Comparison of ENCODE assay signal across 8 cellular contexts in genomic region chr20:50572922-50573777, GRCh38.
DNase-seq lines count a peak whose midpoint lies in the region; FAIRE-seq and TF ChIP-seq lines count a peak whose summit lies in the region.

No MANE protein-coding gene starts in this region.

- H3K4me1 ChIP-seq in CD4-positive, alpha-beta memory T cell (ENCODE audit: insufficient read depth, low read length): peaks cover 36% of the 10 kb centered on the region
- peaks cover 13% of the 10 kb centered on the region for H3K4me1 ChIP-seq in ovary (ENCODE audit: insufficient read depth)

- peak overlapping the region; percentile 29 to 93 (median 83) for H3K27ac Mint-ChIP-seq in CD4-positive, alpha-beta memory T cell

- no peak for DNase-seq in CD4-positive, alpha-beta memory T cell
- peak; percentile 94 for DNase-seq in NCI-H2171 treated with DMSO at 0.1 percent for 48 hours (lab: John Stamatoyannopoulos, UW)
- peak in 4 of 10 donors; percentile 54 to 68 (median 58) for DNase-seq in dorsolateral prefrontal cortex
- DNase-seq in ovary: peak; percentile 56 to 73 (median 68)
- no peak for DNase-seq in GM12891 (ENCODE audit: insufficient read length, low spot score)
- DNase-seq in brain microvascular endothelial cell: no peak
- no peak for DNase-seq in NCI-H1436 (lab: John Stamatoyannopoulos, UW)
- DNase-seq in NAMALWA (ENCODE audit: low spot score): no peak

- no peaks in the 10 kb centered on the region for H3K9me3 ChIP-seq in CD4-positive, alpha-beta memory T cell (ENCODE audit: control insufficient read depth in 1 of 2, low read length in 2 of 2)
- H3K9me3 ChIP-seq in ovary: no peaks in the 10 kb centered on the region

- CTCF ChIA-PET in CD4-positive, alpha-beta memory T cell (lab: Charles Lee; ENCODE audit: partially characterized antibody): interaction anchor here (1.2 to 16.4 kb wide), 11 partner anchors 11 to 392 kb away, joined by 3 to 244 read pairs (median 6); partner anchors contain the start of gene CEBPB

- peaks cover 0 to 2% (median 0%) of the 10 kb centered on the region in 8 donors for H3K9me3 Mint-ChIP-seq in CD4-positive, alpha-beta memory T cell

- H3K27me3 Mint-ChIP-seq in CD4-positive, alpha-beta memory T cell: no peaks in the 10 kb centered on the region

- TF ChIP-seq POLR2A in ovary (IDR thresholded peaks at IDR 0.05) (no peak), GM12891 (IDR thresholded peaks at IDR 0.05; ENCODE audit: low read depth, low read length) (no peak)

- intact Hi-C loops in CD4-positive, alpha-beta memory T cell (cut with micrococcal nuclease): no loop called here
- intact Hi-C loops in dorsolateral prefrontal cortex (cut with DNase I): loop anchor here in 1 of 2 donors (10.0 kb wide), 1 partner anchor 178 kb away; no protein-coding TSS in a partner anchor
- intact Hi-C loops in ovary (cut with DNase I): loop anchor here in 3 of 4 donors (5.0 to 10.0 kb wide), 4 partner anchors 46 to 88 kb away; partner anchors contain the start of gene PTPN1 (in 1 of the 3)

- H3K27me3 ChIP-seq in CD4-positive, alpha-beta memory T cell (ENCODE audit: insufficient read depth, low read length): no peaks in the 10 kb centered on the region
- H3K27me3 ChIP-seq in dorsolateral prefrontal cortex: no peaks in the 10 kb centered on the region
- H3K27me3 ChIP-seq in ovary: no peaks in the 10 kb centered on the region
- H3K27me3 ChIP-seq in brain microvascular endothelial cell (replicated peaks): no peaks in the 10 kb centered on the region

- no peak overlapping the region for H3K4me3 Mint-ChIP-seq in CD4-positive, alpha-beta memory T cell

- POLR2A ChIA-PET in CD4-positive, alpha-beta memory T cell (lab: Charles Lee; ENCODE audit: partially characterized antibody): interaction anchor here (1.6 to 2.5 kb wide), 2 partner anchors 59 to 62 kb away, joined by 7 to 9 read pairs; no protein-coding TSS in a partner anchor

- no peak overlapping the region for H3K27ac ChIP-seq in CD4-positive, alpha-beta memory T cell (ENCODE audit: low read depth, low read length)
- H3K27ac ChIP-seq in dorsolateral prefrontal cortex (peak overlapping the region in 44 of 59 donors; percentile 2 to 75 (median 42)), ovary (peak overlapping the region in 1 of 2 donors; percentile 46), brain microvascular endothelial cell (no peak overlapping the region)

- peaks cover 31 to 75% (median 55%) of the 10 kb centered on the region in 4 donors for H3K4me1 Mint-ChIP-seq in CD4-positive, alpha-beta memory T cell

- H3K36me3 ChIP-seq in CD4-positive, alpha-beta memory T cell (ENCODE audit: insufficient read depth, low read length): peaks cover 47% of the 10 kb centered on the region
- H3K36me3 ChIP-seq in ovary (no peaks in the 10 kb centered on the region), brain microvascular endothelial cell (replicated peaks) (peaks cover 62% of the 10 kb centered on the region)

- TF ChIP-seq CTCF in dorsolateral prefrontal cortex (IDR thresholded peaks at IDR 0.05 in 54 of 56, conservative IDR thresholded peaks at IDR 0.05 in 2 of 56; ENCODE audit: low read depth in 1 of 56, partially characterized antibody in 56 of 56): no peak
- no peak for TF ChIP-seq CTCF in ovary (IDR thresholded peaks at IDR 0.05)
- no peak for TF ChIP-seq CTCF in brain microvascular endothelial cell (IDR thresholded peaks at IDR 0.05; ENCODE audit: low read depth, low read length, missing control alignments)

- WGBS in ovary, 3 donors: 31 to 35% (median 32%) methylated on average over 6 of the region's 6 CpGs

- no peak for TF ChIP-seq EP300 in ovary (IDR thresholded peaks at IDR 0.05)

- no peak overlapping the region for H3K4me3 ChIP-seq in CD4-positive, alpha-beta memory T cell (ENCODE audit: low read length in 2 of 2)
- H3K4me3 ChIP-seq in dorsolateral prefrontal cortex: no peak overlapping the region
- no peak overlapping the region for H3K4me3 ChIP-seq in ovary
- H3K4me3 ChIP-seq in brain microvascular endothelial cell (ENCODE audit: low read depth, low read length): no peak overlapping the region

- H3K36me3 Mint-ChIP-seq in CD4-positive, alpha-beta memory T cell: peaks cover 40 to 87% of the 10 kb centered on the region in 2 donors

- in situ Hi-C loops in brain microvascular endothelial cell (cut with HindIII; ENCODE audit: low pct_ligation_motif_present, low sequenced_read_pairs): no loop called here

- no peak for FAIRE-seq in GM12891 (lab: Jason Lieb, UNC)

TF ChIP-seq in GM12891, 5 proteins besides CTCF, POLR2A, EP300 and RAD21:
- TF ChIP-seq TAF1 (IDR thresholded peaks at IDR 0.05; ENCODE audit: low read depth, low read length) (no peak), SPI1 (IDR thresholded peaks at IDR 0.05; ENCODE audit: low read depth, low read length) (no peak)

Comparison
In these comparisons a context has a peak if more than half of its experiments do, and no peak if none do; other contexts are left out.
1. DNase-seq: peak in NCI-H2171 treated with DMSO at 0.1 percent for 48 hours (single experiment) and ovary (5 of 5); none in CD4-positive, alpha-beta memory T cell (0 of 5), GM12891 (single experiment), brain microvascular endothelial cell (single experiment), NCI-H1436 (single experiment) and NAMALWA (single experiment).
2. H3K27ac ChIP-seq: peak in dorsolateral prefrontal cortex (44 of 59); none in CD4-positive, alpha-beta memory T cell (single experiment) and brain microvascular endothelial cell (single experiment).